ENCODE assay signal across 19 cellular contexts in genomic region chr1:4665456-4665855, GRCh38.
DNase-seq lines count a peak whose midpoint lies in the region; ATAC-seq and TF ChIP-seq lines count a peak whose summit lies in the region.
"Had no signal": no experiment of that assay in that cellular context is flagged by ENCODE, and none has a peak within 500 bp of the region (broad histone marks: within the 10 kb centered on the region; RNA-seq: fewer than 3 reads in every experiment).

No MANE protein-coding gene starts in this region.

- TF ChIP-seq CTCF in brain microvascular endothelial cell (IDR thresholded peaks at IDR 0.05; ENCODE audit: low read depth, low read length, missing control alignments): no peak

- H3K27me3 ChIP-seq in brain microvascular endothelial cell (replicated peaks): no peaks in the 10 kb centered on the region
- H3K27me3 ChIP-seq in layer of hippocampus (ENCODE audit: control insufficient read depth, insufficient read depth, low read length): no peaks in the 10 kb centered on the region

- in situ Hi-C loops in brain microvascular endothelial cell (cut with HindIII; ENCODE audit: low pct_ligation_motif_present, low sequenced_read_pairs): no loop called here

- peak; percentile 2 for DNase-seq in NCI-H2171 treated with DMSO at 0.1 percent for 48 hours (lab: John Stamatoyannopoulos, UW)
- no peak for DNase-seq in NCI-H2171 (lab: John Stamatoyannopoulos, UW)
- DNase-seq in brain microvascular endothelial cell: no peak
- DNase-seq in HUDEP-2 (lab: John Stamatoyannopoulos, UW; ENCODE audit: unreplicated experiment in 76 of 76): no peak
- no peak for DNase-seq in COR-L47 (lab: John Stamatoyannopoulos, UW)
- DNase-seq: C1 segment of cervical spinal cord; Caco-2; CD4-positive, CD25-positive, alpha-beta regulatory T cell; CD8-positive, alpha-beta memory T cell; H7; HFFc6; IMR-90 had no signal

- H3K4me3 ChIP-seq in brain microvascular endothelial cell (ENCODE audit: low read depth, low read length): no peak overlapping the region
- H3K4me3 ChIP-seq: A549, GM23338 had no signal

- H3K27ac ChIP-seq in brain microvascular endothelial cell: peak overlapping the region; percentile 54
- H3K27ac ChIP-seq in layer of hippocampus (ENCODE audit: low read depth, low read length): peak overlapping the region; percentile 16
- H3K27ac ChIP-seq: 22Rv1, HL-60 had no signal

- H3K36me3 ChIP-seq in brain microvascular endothelial cell (replicated peaks): no peaks in the 10 kb centered on the region

- no peak for ATAC-seq in GM19452 (IDR thresholded peaks at IDR 0.05; ENCODE audit: unreplicated experiment)
- ATAC-seq: GM23338, HCT116 had no signal
